10 cellular contexts compared by ENCODE assay signal in genomic region chr3:75171632-75172230, GRCh38.
A peak's percentile ranks its signal among the peaks of the same experiment; 100 is the strongest.
DNase-seq lines count a peak whose midpoint lies in the region; ATAC-seq and TF ChIP-seq lines count a peak whose summit lies in the region.
"Had no signal": no experiment of that assay in that cellular context is flagged by ENCODE, and none has a peak within 500 bp of the region (broad histone marks: within the 10 kb centered on the region; RNA-seq: fewer than 3 reads in every experiment).

No MANE protein-coding gene starts in this region.

- H3K79me2 ChIP-seq in OCI-LY1 (ENCODE audit: insufficient read depth, low read length) (no peaks in the 10 kb centered on the region), fibroblast of lung (ENCODE audit: control insufficient read depth, insufficient read depth, low read length) (no peaks in the 10 kb centered on the region)

- no peaks in the 10 kb centered on the region for H3K36me3 Mint-ChIP-seq in activated CD4-positive, alpha-beta T cell treated with anti-CD3 and anti-CD28 coated beads, Interleukin-2, amount 10 ng/mL, durations not matched to agents 24 days and 14 days (ENCODE audit: low read depth)

- intact Hi-C loops in heart left ventricle (cut with DNase I): loop anchor here in 4 of 10 donors (5.0 to 10.0 kb wide), 3 partner anchors 907 to 1304 kb away; no protein-coding TSS in a partner anchor
- intact Hi-C loops in activated CD4-positive, alpha-beta T cell treated with anti-CD3 and anti-CD28 coated beads, Interleukin-2, amount 10 ng/mL, durations not matched to agents 24 days and 14 days (cut with micrococcal nuclease): no loop called here

- H3K27me3 Mint-ChIP-seq in activated CD4-positive, alpha-beta T cell treated with anti-CD3 and anti-CD28 coated beads, Interleukin-2, amount 10 ng/mL, durations not matched to agents 24 days and 14 days: no peaks in the 10 kb centered on the region

- H3K9me2 ChIP-seq in OCI-LY1 (ENCODE audit: low read depth, low read length): no peaks in the 10 kb centered on the region

- WGBS in heart left ventricle, 4 donors: 30 to 42% (median 37%) methylated on average over 2 of the region's 2 CpGs

- H3K27me3 ChIP-seq in heart left ventricle (peaks cover 0 to 13% (median 0%) of the 10 kb centered on the region in 9 donors), right atrium auricular region (no peaks in the 10 kb centered on the region), OCI-LY1 (ENCODE audit: insufficient read depth, low read length) (no peaks in the 10 kb centered on the region), fibroblast of lung (ENCODE audit: control insufficient read depth, insufficient read depth, low read length) (no peaks in the 10 kb centered on the region)

- H3K4me3 Mint-ChIP-seq in activated CD4-positive, alpha-beta T cell treated with anti-CD3 and anti-CD28 coated beads, Interleukin-2, amount 10 ng/mL, durations not matched to agents 24 days and 14 days: no peak overlapping the region

- no peak for TF ChIP-seq POLR2A in heart left ventricle (IDR thresholded peaks at IDR 0.05)

- no peak overlapping the region for H3K4me2 ChIP-seq in OCI-LY1 (ENCODE audit: low read length)
- H3K4me2 ChIP-seq in fibroblast of lung (ENCODE audit: extremely low read depth, insufficient read depth, low read length): no peak overlapping the region

- no peaks in the 10 kb centered on the region for H3K36me3 ChIP-seq in heart left ventricle
- no peaks in the 10 kb centered on the region for H3K36me3 ChIP-seq in right atrium auricular region
- H3K36me3 ChIP-seq in OCI-LY1 (ENCODE audit: insufficient read depth, low read length): no peaks in the 10 kb centered on the region
- H3K36me3 ChIP-seq in fibroblast of lung (ENCODE audit: control insufficient read depth, insufficient read depth, low read length): no peaks in the 10 kb centered on the region

- no peak overlapping the region for H3K27ac Mint-ChIP-seq in activated CD4-positive, alpha-beta T cell treated with anti-CD3 and anti-CD28 coated beads, Interleukin-2, amount 10 ng/mL, durations not matched to agents 24 days and 14 days

- DNase-seq in heart left ventricle (no peak), right atrium auricular region (ENCODE audit: low spot score) (no peak), fibroblast of lung (ENCODE audit: low read depth in 2 of 2) (peak; percentile 2 to 43), glomerular visceral epithelial cell (ENCODE audit: extremely low spot score) (no peak), NCI-H2171 (lab: John Stamatoyannopoulos, UW) (no peak)
- DNase-seq in activated CD4-positive, alpha-beta T cell treated with anti-CD3 and anti-CD28 coated beads, Interleukin-2, amount 10 ng/mL, durations not matched to agents 24 days and 14 days: no peak
- DNase-seq: NCI-H187; stimulated activated CD4-positive, alpha-beta T cell treated with anti-CD3 and anti-CD28 coated beads, Interleukin-2, amount 100 ng/mL, for 24 hours had no signal

- H3K9me3 ChIP-seq in heart left ventricle (no peaks in the 10 kb centered on the region), right atrium auricular region (no peaks in the 10 kb centered on the region), OCI-LY1 (ENCODE audit: low read length) (no peaks in the 10 kb centered on the region), fibroblast of lung (ENCODE audit: control insufficient read depth, insufficient read depth, low read depth, low read length) (no peaks in the 10 kb centered on the region)

- H2AFZ ChIP-seq in OCI-LY1 (ENCODE audit: low read length) (no peak overlapping the region), fibroblast of lung (ENCODE audit: low read length) (no peak overlapping the region)

- H3K4me1 ChIP-seq in heart left ventricle (no peaks in the 10 kb centered on the region), right atrium auricular region (no peaks in the 10 kb centered on the region), OCI-LY1 (ENCODE audit: insufficient read depth, low read length, severe bottlenecking) (no peaks in the 10 kb centered on the region), fibroblast of lung (ENCODE audit: control insufficient read depth, extremely low read depth, insufficient read depth, low read length) (no peaks in the 10 kb centered on the region)

- ATAC-seq in heart left ventricle: no peak
- no peak for ATAC-seq in esophagus mucosa

- no peaks in the 10 kb centered on the region for H3F3A ChIP-seq in OCI-LY1 (ENCODE audit: insufficient read depth, low read length)

- H3K27ac ChIP-seq in heart left ventricle: no peak overlapping the region
- H3K27ac ChIP-seq in right atrium auricular region: no peak overlapping the region
- H3K27ac ChIP-seq in OCI-LY1 (ENCODE audit: low read depth, low read length, poor library complexity, severe bottlenecking): no peak overlapping the region
- no peak overlapping the region for H3K27ac ChIP-seq in fibroblast of lung (ENCODE audit: insufficient read depth, low read length)

- peak in 8 of 12 donors; percentile 7 to 47 (median 33) for TF ChIP-seq CTCF in heart left ventricle (IDR thresholded peaks at IDR 0.05)
- TF ChIP-seq CTCF in right atrium auricular region (IDR thresholded peaks at IDR 0.05): peak in 1 of 2 donors; percentile 52
- peak; percentile 39; the same call in 1 of the 2 replicates for TF ChIP-seq CTCF in OCI-LY1 (IDR thresholded peaks at IDR 0.05; ENCODE audit: low read length)
- TF ChIP-seq CTCF in fibroblast of lung (conservative IDR thresholded peaks at IDR 0.05 in 1 of 2, IDR thresholded peaks at IDR 0.05 in 1 of 2; ENCODE audit: low read depth in 1 of 2, low read length in 2 of 2): peak; percentile 15 to 49

- H4K20me1 ChIP-seq in OCI-LY1 (ENCODE audit: insufficient read depth, low read length) (no peaks in the 10 kb centered on the region), fibroblast of lung (ENCODE audit: control insufficient read depth, extremely low read depth, insufficient read depth, low read length) (no peaks in the 10 kb centered on the region)

- H3K4me1 Mint-ChIP-seq in activated CD4-positive, alpha-beta T cell treated with anti-CD3 and anti-CD28 coated beads, Interleukin-2, amount 10 ng/mL, durations not matched to agents 24 days and 14 days: no peaks in the 10 kb centered on the region

- H3K9ac ChIP-seq in OCI-LY1 (ENCODE audit: low read length) (no peak overlapping the region), fibroblast of lung (ENCODE audit: insufficient read depth, low read length) (no peak overlapping the region)

- H3K4me3 ChIP-seq in heart left ventricle (no peak overlapping the region), right atrium auricular region (no peak overlapping the region), OCI-LY1 (ENCODE audit: low read depth, low read length, poor library complexity, severe bottlenecking) (no peak overlapping the region), fibroblast of lung (replicated peaks in 1 of 4; ENCODE audit: control extremely low read depth in 1 of 4, insufficient read depth in 1 of 4, low read depth in 3 of 4, low read length in 4 of 4) (no peak overlapping the region)

- H3K9me3 Mint-ChIP-seq in activated CD4-positive, alpha-beta T cell treated with anti-CD3 and anti-CD28 coated beads, Interleukin-2, amount 10 ng/mL, durations not matched to agents 24 days and 14 days: no peaks in the 10 kb centered on the region

Comparison
In these comparisons a context has a peak if more than half of its experiments do, and no peak if none do; other contexts are left out.
1. DNase-seq: peak in fibroblast of lung (2 of 2); none in heart left ventricle (0 of 5), right atrium auricular region (single experiment), activated CD4-positive, alpha-beta T cell treated with anti-CD3 and anti-CD28 coated beads, Interleukin-2, amount 10 ng/mL, durations not matched to agents 24 days and 14 days (single experiment), glomerular visceral epithelial cell (single experiment) and NCI-H2171 (single experiment).